In genomic region chr1:20702416-20702815, GRCh38 we compare ENCODE assay signal across 10 cellular contexts. TPM values are rescaled to one million over a fixed set of nuclear protein-coding genes. Genes with fewer than 3 reads are reported as not detected.
DNase-seq lines count a peak whose midpoint lies in the region; TF ChIP-seq lines count a peak whose summit lies in the region.
"Had no signal": no experiment of that assay in that cellular context is flagged by ENCODE, and none has a peak within 500 bp of the region (broad histone marks: within the 10 kb centered on the region; RNA-seq: fewer than 3 reads in every experiment).

No MANE protein-coding gene starts in this region.

- no peak overlapping the region for H3K27ac Mint-ChIP-seq in neural crest cell (ENCODE audit: unreplicated experiment)

- peaks cover 4% of the 10 kb centered on the region for H3K4me1 Mint-ChIP-seq in neural crest cell

- no peaks in the 10 kb centered on the region for H3K27me3 Mint-ChIP-seq in neural crest cell (ENCODE audit: low read depth)

- TF ChIP-seq CTCF in neural crest cell (conservative IDR thresholded peaks at IDR 0.05), result peak; percentile 36

- peak; percentile 44 for DNase-seq in DMS 273 (lab: John Stamatoyannopoulos, UW; ENCODE audit: unreplicated experiment)
- no peak for DNase-seq in DMS 273 treated with DMSO at 0.1 percent for 48 hours (lab: John Stamatoyannopoulos, UW)
- DNase-seq in M059J (ENCODE audit: low read depth), result peak; percentile 42
- DNase-seq in cerebellar cortex (ENCODE audit: low spot score), result peak; percentile 53
- no peak for DNase-seq in neural crest cell (ENCODE audit: low read depth, low spot score)
- no peak for DNase-seq in foreskin melanocyte
- no peak for DNase-seq in T-helper 2 cell
- DNase-seq in activated CD4-positive, alpha-beta T cell treated with anti-CD3 and anti-CD28 coated beads, Interleukin-2, amount 50 U/mL, for 4 hours, result no peak
- DNase-seq: activated CD4-positive, alpha-beta T cell treated with anti-CD3 and anti-CD28 coated beads for 4 hours; anterior cingulate cortex had no signal

- no peaks in the 10 kb centered on the region for H3K9me3 Mint-ChIP-seq in neural crest cell

- H3K36me3 Mint-ChIP-seq in neural crest cell (ENCODE audit: low read depth), result no peaks in the 10 kb centered on the region

- H3K4me3 Mint-ChIP-seq in neural crest cell, result peak overlapping the region; percentile 51

RNA-seq across cellular contexts. Expression of gene KIF17, which starts 15.4 kb away (rescaled TPM):
- total RNA-seq in M059J (2014; rRNA removed; shearing (Covaris generic)), result 0.59 and 0.86 TPM in 2 replicates
- 1.1 and 1.6 TPM in 2 replicates for total RNA-seq in neural crest cell

RNA-seq across cellular contexts. Expression of gene SH2D5, which starts 30.1 kb away (rescaled TPM):
- 1.1 and 2.1 TPM in 2 replicates for total RNA-seq in M059J (2014; rRNA removed; shearing (Covaris generic))
- total RNA-seq in neural crest cell, result 3.2 TPM in 2 replicates

RNA-seq across cellular contexts. Expression of gene DDOST, which starts 41.2 kb away (rescaled TPM):
- 582 and 590 TPM in 2 replicates for total RNA-seq in M059J (2014; rRNA removed; shearing (Covaris generic))
- 175 and 179 TPM in 2 replicates for total RNA-seq in neural crest cell

Comparison
In these comparisons a context has a peak if more than half of its experiments do, and no peak if none do; other contexts are left out.
1. DNase-seq: peak in DMS 273 (single experiment), M059J (single experiment) and cerebellar cortex (single experiment); none in DMS 273 treated with DMSO at 0.1 percent for 48 hours (single experiment), neural crest cell (single experiment), foreskin melanocyte (single experiment), T-helper 2 cell (0 of 5) and activated CD4-positive, alpha-beta T cell treated with anti-CD3 and anti-CD28 coated beads, Interleukin-2, amount 50 U/mL, for 4 hours (0 of 2).